Comparison of ENCODE assay signal across 23 cellular contexts in genomic region chr3:141338881-141339280, GRCh38.
"Had no signal": no experiment of that assay in that cellular context is flagged by ENCODE, and none has a peak within 500 bp of the region (broad histone marks: within the 10 kb centered on the region; RNA-seq: fewer than 3 reads in every experiment).

No MANE protein-coding gene starts in this region.

- FAIRE-seq: endothelial cell of umbilical vein, pancreas had no signal

- DNase-seq: effector CD4-positive, alpha-beta T cell; endodermal cell; gastrocnemius medialis; heart right ventricle; islet precursor cell; left lung; lower lobe of right lung; midbrain; nucleus accumbens; pancreas; psoas muscle; retina; sigmoid colon; stimulated activated naive CD8-positive, alpha-beta T cell treated with anti-CD3 and anti-CD28 coated beads, Interleukin-15, Interleukin-2, amounts not matched to agents 100 U/mL and 50 U/mL, for 24 hours; tibial artery; upper lobe of left lung had no signal

- H3K27ac ChIP-seq: coronary artery, gastrocnemius medialis, heart right ventricle, left lung, lower lobe of right lung, neural progenitor cell, pancreas, psoas muscle, sigmoid colon, skin epidermis, suprapubic skin, tibial artery, upper lobe of left lung, vagina had no signal

- H3K9me3 ChIP-seq: gastrocnemius medialis, heart right ventricle, left lung, lower lobe of right lung, pancreas, psoas muscle, sigmoid colon, suprapubic skin, tibial artery, upper lobe of left lung, vagina had no signal

- ATAC-seq: gastrocnemius medialis; left lung; lower lobe of right lung; natural killer cell treated with Interleukin-12 subunit alpha and Interleukin-12 subunit beta and Interleukin-15 and Interleukin-18, amount 100 ng/mL, for 72 hours; pancreas; psoas muscle; stimulated activated naive CD8-positive, alpha-beta T cell treated with anti-CD3 and anti-CD28 coated beads, Interleukin-15, Interleukin-2, amounts not matched to agents 100 U/mL and 50 U/mL, for 24 hours had no signal

- H3K36me3 ChIP-seq: gastrocnemius medialis, heart right ventricle, left lung, lower lobe of right lung, neural progenitor cell, pancreas, sigmoid colon, suprapubic skin, tibial artery, upper lobe of left lung, vagina had no signal

- H3K4me1 ChIP-seq: gastrocnemius medialis, left lung, neural progenitor cell, psoas muscle, suprapubic skin, tibial artery, vagina had no signal

- H3K27me3 ChIP-seq: gastrocnemius medialis, heart right ventricle, left lung, neural progenitor cell, pancreas, sigmoid colon, suprapubic skin, tibial artery, upper lobe of left lung, vagina had no signal

- H2AFZ ChIP-seq: neural progenitor cell had no signal

- H3K4me3 ChIP-seq: coronary artery, gastrocnemius medialis, heart right ventricle, left lung, lower lobe of right lung, neural progenitor cell, pancreas, psoas muscle, sigmoid colon, skin epidermis, suprapubic skin, tibial artery, upper lobe of left lung, vagina had no signal

- H3K4me2 ChIP-seq: neural progenitor cell had no signal

- H3K9ac ChIP-seq: neural progenitor cell had no signal
